In the genomic region with DNA sequence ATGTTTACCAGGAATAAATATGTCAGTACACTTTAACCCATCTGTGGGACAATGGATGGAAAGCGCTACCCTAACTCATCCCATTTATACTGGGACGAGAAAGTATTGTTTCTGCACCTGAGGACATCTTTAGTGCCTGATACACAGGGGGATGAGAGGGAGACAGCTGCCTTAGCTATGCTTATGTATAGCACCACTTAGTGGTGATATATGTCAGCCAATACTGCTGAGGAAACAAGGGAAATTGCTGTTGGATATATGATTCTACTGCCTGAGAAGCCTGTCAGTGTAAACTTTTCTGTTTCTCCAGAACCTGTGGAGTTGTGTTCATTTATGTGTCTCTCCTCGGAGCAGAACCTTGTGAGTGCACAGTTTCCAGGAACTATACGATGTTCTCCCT, we compare ENCODE assay signal across 9 cellular contexts. TPM values are rescaled to one million over a fixed set of nuclear protein-coding genes. Genes with fewer than 3 reads are reported as not detected.
DNase-seq lines count a peak whose midpoint lies in the region; TF ChIP-seq lines count a peak whose summit lies in the region.
"Had no signal": no experiment of that assay in that cellular context is flagged by ENCODE, and none has a peak within 500 bp of the region (broad histone marks: within the 10 kb centered on the region; RNA-seq: fewer than 3 reads in every experiment).

No MANE protein-coding gene starts in this region.

- no peaks in the 10 kb centered on the region for H3K9me3 ChIP-seq in Karpas-422 (ENCODE audit: low read length)
- no peaks in the 10 kb centered on the region for H3K9me3 ChIP-seq in uterus
- H3K9me3 ChIP-seq in colonic mucosa: no peaks in the 10 kb centered on the region

- H3K4me1 ChIP-seq in Karpas-422 (ENCODE audit: low read length) (no peaks in the 10 kb centered on the region), uterus (no peaks in the 10 kb centered on the region), colonic mucosa (no peaks in the 10 kb centered on the region)

- H3K4me1 Mint-ChIP-seq in activated CD4-positive, alpha-beta T cell treated with anti-CD3 and anti-CD28 coated beads, Interleukin-2, amount 10 ng/mL, durations not matched to agents 7 days and 5 days: peaks cover 23% of the 10 kb centered on the region
- H3K4me1 Mint-ChIP-seq in activated CD4-positive, alpha-beta T cell treated with anti-CD3 and anti-CD28 coated beads, Interleukin-2, amount 10 ng/mL, durations not matched to agents 24 days and 14 days: peaks cover 15% of the 10 kb centered on the region

- no peak overlapping the region for H3K27ac Mint-ChIP-seq in activated CD4-positive, alpha-beta T cell treated with anti-CD3 and anti-CD28 coated beads, Interleukin-2, amount 10 ng/mL, durations not matched to agents 7 days and 5 days
- no peak overlapping the region for H3K27ac Mint-ChIP-seq in activated CD4-positive, alpha-beta T cell treated with anti-CD3 and anti-CD28 coated beads, Interleukin-2, amount 10 ng/mL, durations not matched to agents 24 days and 14 days

- no peak for TF ChIP-seq POLR2A in uterus (IDR thresholded peaks at IDR 0.05)

- H3K27ac ChIP-seq in Karpas-422 (ENCODE audit: low read length) (no peak overlapping the region), uterus (no peak overlapping the region), colonic mucosa (no peak overlapping the region)

- H3K4me2 ChIP-seq in Karpas-422 (ENCODE audit: low read depth, low read length, poor library complexity, severe bottlenecking): no peak overlapping the region

- in situ Hi-C loops in astrocyte of the spinal cord (cut with HindIII; ENCODE audit: low sequenced_read_pairs): no loop called here

- H3K9me3 Mint-ChIP-seq in activated CD4-positive, alpha-beta T cell treated with anti-CD3 and anti-CD28 coated beads, Interleukin-2, amount 10 ng/mL, durations not matched to agents 7 days and 5 days: no peaks in the 10 kb centered on the region
- H3K9me3 Mint-ChIP-seq in activated CD4-positive, alpha-beta T cell treated with anti-CD3 and anti-CD28 coated beads, Interleukin-2, amount 10 ng/mL, durations not matched to agents 24 days and 14 days: no peaks in the 10 kb centered on the region

- no peaks in the 10 kb centered on the region for H3K36me3 Mint-ChIP-seq in activated CD4-positive, alpha-beta T cell treated with anti-CD3 and anti-CD28 coated beads, Interleukin-2, amount 10 ng/mL, durations not matched to agents 7 days and 5 days (ENCODE audit: low read depth)
- no peaks in the 10 kb centered on the region for H3K36me3 Mint-ChIP-seq in activated CD4-positive, alpha-beta T cell treated with anti-CD3 and anti-CD28 coated beads, Interleukin-2, amount 10 ng/mL, durations not matched to agents 24 days and 14 days (ENCODE audit: low read depth)

- CTCF ChIA-PET in activated CD4-positive, alpha-beta T cell treated with anti-CD3 and anti-CD28 coated beads, Interleukin-2, amount 10 ng/mL, durations not matched to agents 7 days and 5 days (lab: Charles Lee): no interaction called here

- no peak overlapping the region for H3K4me3 Mint-ChIP-seq in activated CD4-positive, alpha-beta T cell treated with anti-CD3 and anti-CD28 coated beads, Interleukin-2, amount 10 ng/mL, durations not matched to agents 7 days and 5 days
- no peak overlapping the region for H3K4me3 Mint-ChIP-seq in activated CD4-positive, alpha-beta T cell treated with anti-CD3 and anti-CD28 coated beads, Interleukin-2, amount 10 ng/mL, durations not matched to agents 24 days and 14 days

- no peak overlapping the region for H3K4me3 ChIP-seq in Karpas-422 (ENCODE audit: low read length)
- H3K4me3 ChIP-seq in astrocyte of the spinal cord (ENCODE audit: low read depth, low read length): no peak overlapping the region
- H3K4me3 ChIP-seq in uterus: no peak overlapping the region
- H3K4me3 ChIP-seq in colonic mucosa: no peak overlapping the region

- no peaks in the 10 kb centered on the region for H3K79me2 ChIP-seq in Karpas-422 (ENCODE audit: low read length)

- H3K9ac ChIP-seq in Karpas-422 (ENCODE audit: low read length) (no peak overlapping the region), colonic mucosa (ENCODE audit: low read depth in 2 of 2, low read length in 2 of 2) (no peak overlapping the region)

- POLR2A ChIA-PET in activated CD4-positive, alpha-beta T cell treated with anti-CD3 and anti-CD28 coated beads, Interleukin-2, amount 10 ng/mL, durations not matched to agents 7 days and 5 days (lab: Charles Lee): no interaction called here

- no peaks in the 10 kb centered on the region for H3K27me3 ChIP-seq in Karpas-422 (ENCODE audit: low read length)
- no peaks in the 10 kb centered on the region for H3K27me3 ChIP-seq in uterus
- H3K27me3 ChIP-seq in colonic mucosa: no peaks in the 10 kb centered on the region

- no peaks in the 10 kb centered on the region for H3K36me3 ChIP-seq in Karpas-422 (ENCODE audit: insufficient read depth, low read length)
- H3K36me3 ChIP-seq in uterus: no peaks in the 10 kb centered on the region
- H3K36me3 ChIP-seq in colonic mucosa: no peaks in the 10 kb centered on the region

- no peak overlapping the region for H2AFZ ChIP-seq in Karpas-422 (ENCODE audit: low read length)

- intact Hi-C loops in activated CD4-positive, alpha-beta T cell treated with anti-CD3 and anti-CD28 coated beads, Interleukin-2, amount 10 ng/mL, durations not matched to agents 24 days and 14 days (cut with micrococcal nuclease): loop anchor here (5.0 kb wide), 1 partner anchor 706 kb away; no protein-coding TSS in a partner anchor
- intact Hi-C loops in uterus (cut with DNase I; ENCODE audit: low total_unique reads): no loop called here
- intact Hi-C loops in colonic mucosa (cut with DNase I): no loop called here

- peak; percentile 7 for DNase-seq in activated CD4-positive, alpha-beta T cell treated with anti-CD3 and anti-CD28 coated beads, Interleukin-2, amount 10 ng/mL, durations not matched to agents 7 days and 5 days
- no peak for DNase-seq in activated CD4-positive, alpha-beta T cell treated with anti-CD3 and anti-CD28 coated beads, Interleukin-2, amount 10 ng/mL, durations not matched to agents 24 days and 14 days
- DNase-seq in Karpas-422 (peak; percentile 70), astrocyte of the spinal cord (ENCODE audit: low read depth, low spot score) (peak; percentile 15), renal cortical epithelial cell (ENCODE audit: low read depth) (peak; percentile 38), uterus (no peak), colonic mucosa (no peak)
- DNase-seq in activated CD4-positive, alpha-beta T cell treated with anti-CD3 and anti-CD28 coated beads for 4 hours: no peak
- DNase-seq: EL had no signal

- H3K9me2 ChIP-seq in Karpas-422 (replicated peaks; ENCODE audit: insufficient read depth, low read length): no peaks in the 10 kb centered on the region

- H3K27me3 Mint-ChIP-seq in activated CD4-positive, alpha-beta T cell treated with anti-CD3 and anti-CD28 coated beads, Interleukin-2, amount 10 ng/mL, durations not matched to agents 7 days and 5 days: peaks cover 12% of the 10 kb centered on the region
- H3K27me3 Mint-ChIP-seq in activated CD4-positive, alpha-beta T cell treated with anti-CD3 and anti-CD28 coated beads, Interleukin-2, amount 10 ng/mL, durations not matched to agents 24 days and 14 days: peaks cover 11% of the 10 kb centered on the region

- H4K20me1 ChIP-seq in Karpas-422 (ENCODE audit: insufficient read depth, low read depth, low read length): no peaks in the 10 kb centered on the region

- TF ChIP-seq CTCF in astrocyte of the spinal cord (IDR thresholded peaks at IDR 0.05; ENCODE audit: low read depth, low read length) (peak; percentile 50), uterus (IDR thresholded peaks at IDR 0.05) (no peak), colonic mucosa (IDR thresholded peaks at IDR 0.05) (no peak)

RNA-seq across cellular contexts. Expression of gene CEP295, which starts 13.3 kb away (rescaled TPM):
- total RNA-seq in activated CD4-positive, alpha-beta T cell treated with anti-CD3 and anti-CD28 coated beads, Interleukin-2, amount 10 ng/mL, durations not matched to agents 7 days and 5 days: 10 to 100 TPM; 31.8 to 35.5 TPM
- 30.3 and 32.2 TPM in 2 replicates for total RNA-seq in activated CD4-positive, alpha-beta T cell treated with anti-CD3 and anti-CD28 coated beads, Interleukin-2, amount 10 ng/mL, durations not matched to agents 24 days and 14 days
- 43.3 and 96.8 TPM in 2 replicates for total RNA-seq in Karpas-422 (2014; rRNA removed; shearing (Covaris generic); ENCODE audit: low replicate concordance)
- 8.5 and 21.9 TPM in 2 replicates for total RNA-seq in renal cortical epithelial cell
- 10 to 100 TPM in 3 of 4 donors, 1 to 10 TPM in 1; 6.9 to 55.3 (median 23.4) TPM for total RNA-seq in uterus
- 10 to 100 TPM in 1 of 2 donors, 1 to 10 TPM in 1; 9.8 to 14.8 TPM for total RNA-seq in colonic mucosa

Comparison
In these comparisons a context has a peak if more than half of its experiments do, and no peak if none do; other contexts are left out.
1. DNase-seq: peak in activated CD4-positive, alpha-beta T cell treated with anti-CD3 and anti-CD28 coated beads, Interleukin-2, amount 10 ng/mL, durations not matched to agents 7 days and 5 days (single experiment), Karpas-422 (single experiment), astrocyte of the spinal cord (single experiment) and renal cortical epithelial cell (single experiment); none in activated CD4-positive, alpha-beta T cell treated with anti-CD3 and anti-CD28 coated beads, Interleukin-2, amount 10 ng/mL, durations not matched to agents 24 days and 14 days (single experiment), activated CD4-positive, alpha-beta T cell treated with anti-CD3 and anti-CD28 coated beads for 4 hours (0 of 2), uterus (0 of 2) and colonic mucosa (single experiment).